Comparison of ENCODE assay signal across 8 cellular contexts in genomic region chr7:104943502-104944343, GRCh38.
A peak's percentile ranks its signal among the peaks of the same experiment; 100 is the strongest.
DNase-seq lines count a peak whose midpoint lies in the region; ATAC-seq lines count a peak whose summit lies in the region.

No MANE protein-coding gene starts in this region.

- H3K9ac ChIP-seq in rectal smooth muscle tissue (ENCODE audit: low read length), result peak overlapping the region; percentile 24

- ATAC-seq in GM18858 (IDR thresholded peaks at IDR 0.05; ENCODE audit: unreplicated experiment) (peak; percentile 46), HG03025 (IDR thresholded peaks at IDR 0.05; ENCODE audit: low FRiP score, unreplicated experiment) (peak; percentile 43)

- peak overlapping the region; percentile 75 for H3K27ac ChIP-seq in rectal smooth muscle tissue (ENCODE audit: low read depth, low read length)

- peak overlapping the region; percentile 42 for H3K4me3 ChIP-seq in rectal smooth muscle tissue (ENCODE audit: low read length)

- peaks cover 10% of the 10 kb centered on the region for H3K4me1 ChIP-seq in rectal smooth muscle tissue (ENCODE audit: control insufficient read depth, insufficient read depth, low read length)

- no peaks in the 10 kb centered on the region for H3K27me3 ChIP-seq in rectal smooth muscle tissue (ENCODE audit: control insufficient read depth, insufficient read depth, low read length)

- DNase-seq in NCI-H510A (lab: John Stamatoyannopoulos, UW), result peak; percentile 60
- peak; percentile 70 for DNase-seq in activated T-cell treated with anti-CD3 and anti-CD28 coated beads, Interleukin-2, amount 50 U/mL, for 1 hour
- peak; percentile 99 for DNase-seq in glomerular endothelial cell (ENCODE audit: extremely low read depth, low read depth, low spot score)
- no peak for DNase-seq in HCEC 1CT
- no peak for DNase-seq in iPS-NIHi7 (ENCODE audit: extremely low spot score)

- no peaks in the 10 kb centered on the region for H3K36me3 ChIP-seq in rectal smooth muscle tissue (ENCODE audit: control insufficient read depth, insufficient read depth, low read length)

Comparison
In these comparisons a context has a peak if more than half of its experiments do, and no peak if none do; other contexts are left out.
1. DNase-seq: peak in NCI-H510A (single experiment), activated T-cell treated with anti-CD3 and anti-CD28 coated beads, Interleukin-2, amount 50 U/mL, for 1 hour (single experiment) and glomerular endothelial cell (single experiment); none in HCEC 1CT (single experiment) and iPS-NIHi7 (single experiment).